In the genomic region with DNA sequence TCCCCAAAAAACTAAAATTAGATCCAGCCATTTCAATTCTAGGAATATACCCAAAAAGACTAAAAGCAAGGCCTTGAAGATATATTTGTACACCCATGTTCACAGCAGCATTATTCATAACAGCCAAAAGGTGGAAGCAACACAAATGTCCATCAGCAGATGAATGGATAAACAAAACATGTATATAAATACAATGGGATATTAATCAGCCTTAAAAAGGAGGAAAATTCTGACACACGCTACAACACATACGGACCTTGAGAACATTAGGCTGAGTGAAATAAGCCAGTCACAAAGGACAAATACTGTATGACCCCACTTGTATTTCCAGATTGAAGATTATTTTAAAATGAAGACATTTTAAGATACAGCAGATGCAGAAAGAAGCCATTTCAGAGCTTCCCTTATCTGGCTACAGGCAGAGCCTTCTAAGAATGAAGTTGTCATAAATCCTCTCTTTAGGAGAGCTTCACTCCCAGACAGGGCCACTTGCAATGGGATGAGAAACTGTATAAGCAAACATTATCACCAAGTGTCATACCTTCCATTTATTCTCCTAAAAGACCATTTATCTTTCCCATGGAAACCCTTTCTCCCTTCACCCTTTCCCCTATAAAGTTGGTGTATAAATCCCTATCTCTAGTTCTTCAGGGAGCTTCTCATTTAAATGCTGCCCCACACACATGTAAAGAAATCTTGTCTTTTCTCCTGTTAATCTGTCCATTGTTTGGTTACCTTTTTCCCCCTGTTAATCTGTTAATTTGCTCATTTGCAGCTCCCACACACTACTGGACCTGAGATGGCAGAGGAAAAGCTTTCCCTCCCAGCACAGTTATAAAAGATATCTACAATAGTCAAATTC, we compare ENCODE assay signal across 1 cellular context.
TF ChIP-seq lines count a peak whose summit lies in the region.

No MANE protein-coding gene starts in this region.

TF ChIP-seq in K562, 482 proteins besides CTCF, POLR2A, EP300 and RAD21 (continues in another document):
- TF ChIP-seq RBM14 (IDR thresholded peaks at IDR 0.05; ENCODE audit: borderline replicate concordance, insufficient read depth, low read depth, low read length), result no peak
- TF ChIP-seq CEBPG (CRISPR knock-in tag; IDR thresholded peaks at IDR 0.05), result 0 out of 2 replicates have a peak, but pooled peaks have one; percentile 38
- no peak for TF ChIP-seq CEBPG (tag; conservative IDR thresholded peaks at IDR 0.05 in 1 of 2, IDR thresholded peaks at IDR 0.05 in 1 of 2)
- TF ChIP-seq, protein P1, sequence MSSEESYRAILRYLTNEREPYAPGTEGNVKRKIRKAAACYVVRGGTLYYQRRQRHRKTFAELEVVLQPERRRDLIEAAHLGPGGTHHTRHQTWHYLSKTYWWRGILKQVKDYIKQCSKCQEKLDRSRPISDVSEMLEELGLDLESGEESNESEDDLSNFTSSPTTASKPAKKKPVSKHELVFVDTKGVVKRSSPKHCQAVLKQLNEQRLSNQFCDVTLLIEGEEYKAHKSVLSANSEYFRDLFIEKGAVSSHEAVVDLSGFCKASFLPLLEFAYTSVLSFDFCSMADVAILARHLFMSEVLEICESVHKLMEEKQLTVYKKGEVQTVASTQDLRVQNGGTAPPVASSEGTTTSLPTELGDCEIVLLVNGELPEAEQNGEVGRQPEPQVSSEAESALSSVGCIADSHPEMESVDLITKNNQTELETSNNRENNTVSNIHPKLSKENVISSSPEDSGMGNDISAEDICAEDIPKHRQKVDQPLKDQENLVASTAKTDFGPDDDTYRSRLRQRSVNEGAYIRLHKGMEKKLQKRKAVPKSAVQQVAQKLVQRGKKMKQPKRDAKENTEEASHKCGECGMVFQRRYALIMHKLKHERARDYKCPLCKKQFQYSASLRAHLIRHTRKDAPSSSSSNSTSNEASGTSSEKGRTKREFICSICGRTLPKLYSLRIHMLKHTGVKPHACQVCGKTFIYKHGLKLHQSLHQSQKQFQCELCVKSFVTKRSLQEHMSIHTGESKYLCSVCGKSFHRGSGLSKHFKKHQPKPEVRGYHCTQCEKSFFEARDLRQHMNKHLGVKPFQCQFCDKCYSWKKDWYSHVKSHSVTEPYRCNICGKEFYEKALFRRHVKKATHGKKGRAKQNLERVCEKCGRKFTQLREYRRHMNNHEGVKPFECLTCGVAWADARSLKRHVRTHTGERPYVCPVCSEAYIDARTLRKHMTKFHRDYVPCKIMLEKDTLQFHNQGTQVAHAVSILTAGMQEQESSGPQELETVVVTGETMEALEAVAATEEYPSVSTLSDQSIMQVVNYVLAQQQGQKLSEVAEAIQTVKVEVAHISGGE (CRISPR knock-in tag; IDR thresholded peaks at IDR 0.05), result no peak
- no peak for TF ChIP-seq HMG20B (CRISPR knock-in tag; IDR thresholded peaks at IDR 0.05)
- TF ChIP-seq, protein P2, sequence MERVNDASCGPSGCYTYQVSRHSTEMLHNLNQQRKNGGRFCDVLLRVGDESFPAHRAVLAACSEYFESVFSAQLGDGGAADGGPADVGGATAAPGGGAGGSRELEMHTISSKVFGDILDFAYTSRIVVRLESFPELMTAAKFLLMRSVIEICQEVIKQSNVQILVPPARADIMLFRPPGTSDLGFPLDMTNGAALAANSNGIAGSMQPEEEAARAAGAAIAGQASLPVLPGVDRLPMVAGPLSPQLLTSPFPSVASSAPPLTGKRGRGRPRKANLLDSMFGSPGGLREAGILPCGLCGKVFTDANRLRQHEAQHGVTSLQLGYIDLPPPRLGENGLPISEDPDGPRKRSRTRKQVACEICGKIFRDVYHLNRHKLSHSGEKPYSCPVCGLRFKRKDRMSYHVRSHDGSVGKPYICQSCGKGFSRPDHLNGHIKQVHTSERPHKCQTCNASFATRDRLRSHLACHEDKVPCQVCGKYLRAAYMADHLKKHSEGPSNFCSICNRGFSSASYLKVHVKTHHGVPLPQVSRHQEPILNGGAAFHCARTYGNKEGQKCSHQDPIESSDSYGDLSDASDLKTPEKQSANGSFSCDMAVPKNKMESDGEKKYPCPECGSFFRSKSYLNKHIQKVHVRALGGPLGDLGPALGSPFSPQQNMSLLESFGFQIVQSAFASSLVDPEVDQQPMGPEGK (CRISPR knock-in tag; IDR thresholded peaks at IDR 0.05; ENCODE audit: borderline replicate concordance), result no peak
- TF ChIP-seq RHOXF2B (CRISPR knock-in tag; conservative IDR thresholded peaks at IDR 0.05), result no peak
- TF ChIP-seq KLF16 (IDR thresholded peaks at IDR 0.05), result no peak
- no peak for TF ChIP-seq ILK (tag; IDR thresholded peaks at IDR 0.05; ENCODE audit: borderline replicate concordance, low read depth)
- TF ChIP-seq EGR1 (conservative IDR thresholded peaks at IDR 0.05), result no peak
- TF ChIP-seq TGIF2 (CRISPR knock-in tag; IDR thresholded peaks at IDR 0.05), result peak; percentile 83
- TF ChIP-seq CAMTA2 (CRISPR knock-in tag; conservative IDR thresholded peaks at IDR 0.05), result no peak
- TF ChIP-seq ARNT (IDR thresholded peaks at IDR 0.05), result no peak
- no peak for TF ChIP-seq CREB1 (IDR thresholded peaks at IDR 0.05)
- TF ChIP-seq CREB1 (CRISPR knock-in tag; IDR thresholded peaks at IDR 0.05), result no peak
- TF ChIP-seq ZNF551 (CRISPR knock-in tag; IDR thresholded peaks at IDR 0.05), result no peak
- no peak for TF ChIP-seq ZNF239 (CRISPR knock-in tag; IDR thresholded peaks at IDR 0.05)
- TF ChIP-seq, protein P3, sequence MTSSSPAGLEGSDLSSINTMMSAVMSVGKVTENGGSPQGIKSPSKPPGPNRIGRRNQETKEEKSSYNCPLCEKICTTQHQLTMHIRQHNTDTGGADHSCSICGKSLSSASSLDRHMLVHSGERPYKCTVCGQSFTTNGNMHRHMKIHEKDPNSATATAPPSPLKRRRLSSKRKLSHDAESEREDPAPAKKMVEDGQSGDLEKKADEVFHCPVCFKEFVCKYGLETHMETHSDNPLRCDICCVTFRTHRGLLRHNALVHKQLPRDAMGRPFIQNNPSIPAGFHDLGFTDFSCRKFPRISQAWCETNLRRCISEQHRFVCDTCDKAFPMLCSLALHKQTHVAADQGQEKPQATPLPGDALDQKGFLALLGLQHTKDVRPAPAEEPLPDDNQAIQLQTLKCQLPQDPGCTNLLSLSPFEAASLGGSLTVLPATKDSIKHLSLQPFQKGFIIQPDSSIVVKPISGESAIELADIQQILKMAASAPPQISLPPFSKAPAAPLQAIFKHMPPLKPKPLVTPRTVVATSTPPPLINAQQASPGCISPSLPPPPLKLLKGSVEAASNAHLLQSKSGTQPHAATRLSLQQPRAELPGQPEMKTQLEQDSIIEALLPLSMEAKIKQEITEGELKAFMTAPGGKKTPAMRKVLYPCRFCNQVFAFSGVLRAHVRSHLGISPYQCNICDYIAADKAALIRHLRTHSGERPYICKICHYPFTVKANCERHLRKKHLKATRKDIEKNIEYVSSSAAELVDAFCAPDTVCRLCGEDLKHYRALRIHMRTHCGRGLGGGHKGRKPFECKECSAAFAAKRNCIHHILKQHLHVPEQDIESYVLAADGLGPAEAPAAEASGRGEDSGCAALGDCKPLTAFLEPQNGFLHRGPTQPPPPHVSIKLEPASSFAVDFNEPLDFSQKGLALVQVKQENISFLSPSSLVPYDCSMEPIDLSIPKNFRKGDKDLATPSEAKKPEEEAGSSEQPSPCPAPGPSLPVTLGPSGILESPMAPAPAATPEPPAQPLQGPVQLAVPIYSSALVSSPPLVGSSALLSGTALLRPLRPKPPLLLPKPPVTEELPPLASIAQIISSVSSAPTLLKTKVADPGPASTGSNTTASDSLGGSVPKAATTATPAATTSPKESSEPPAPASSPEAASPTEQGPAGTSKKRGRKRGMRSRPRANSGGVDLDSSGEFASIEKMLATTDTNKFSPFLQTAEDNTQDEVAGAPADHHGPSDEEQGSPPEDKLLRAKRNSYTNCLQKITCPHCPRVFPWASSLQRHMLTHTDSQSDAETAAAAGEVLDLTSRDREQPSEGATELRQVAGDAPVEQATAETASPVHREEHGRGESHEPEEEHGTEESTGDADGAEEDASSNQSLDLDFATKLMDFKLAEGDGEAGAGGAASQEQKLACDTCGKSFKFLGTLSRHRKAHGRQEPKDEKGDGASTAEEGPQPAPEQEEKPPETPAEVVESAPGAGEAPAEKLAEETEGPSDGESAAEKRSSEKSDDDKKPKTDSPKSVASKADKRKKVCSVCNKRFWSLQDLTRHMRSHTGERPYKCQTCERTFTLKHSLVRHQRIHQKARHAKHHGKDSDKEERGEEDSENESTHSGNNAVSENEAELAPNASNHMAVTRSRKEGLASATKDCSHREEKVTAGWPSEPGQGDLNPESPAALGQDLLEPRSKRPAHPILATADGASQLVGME (CRISPR knock-in tag; IDR thresholded peaks at IDR 0.05), result no peak
- no peak for TF ChIP-seq HLTF (IDR thresholded peaks at IDR 0.05)
- TF ChIP-seq, protein P4, sequence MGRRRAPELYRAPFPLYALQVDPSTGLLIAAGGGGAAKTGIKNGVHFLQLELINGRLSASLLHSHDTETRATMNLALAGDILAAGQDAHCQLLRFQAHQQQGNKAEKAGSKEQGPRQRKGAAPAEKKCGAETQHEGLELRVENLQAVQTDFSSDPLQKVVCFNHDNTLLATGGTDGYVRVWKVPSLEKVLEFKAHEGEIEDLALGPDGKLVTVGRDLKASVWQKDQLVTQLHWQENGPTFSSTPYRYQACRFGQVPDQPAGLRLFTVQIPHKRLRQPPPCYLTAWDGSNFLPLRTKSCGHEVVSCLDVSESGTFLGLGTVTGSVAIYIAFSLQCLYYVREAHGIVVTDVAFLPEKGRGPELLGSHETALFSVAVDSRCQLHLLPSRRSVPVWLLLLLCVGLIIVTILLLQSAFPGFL (CRISPR knock-in tag; IDR thresholded peaks at IDR 0.05), result peak; percentile 84; the same call in 1 of the 2 replicates
- no peak for TF ChIP-seq GABPB1 (CRISPR knock-in tag; IDR thresholded peaks at IDR 0.05)
- no peak for TF ChIP-seq TBP (optimal IDR thresholded peaks at IDR 0.05; ENCODE audit: low read depth, low read length)
- no peak for TF ChIP-seq ZNF217 (CRISPR knock-in tag; IDR thresholded peaks at IDR 0.05)
- TF ChIP-seq RBM34 (IDR thresholded peaks at IDR 0.05; ENCODE audit: borderline replicate concordance, insufficient read depth, low read length), result peak; percentile 86; the same call in 1 of the 2 replicates
- TF ChIP-seq, protein P5, sequence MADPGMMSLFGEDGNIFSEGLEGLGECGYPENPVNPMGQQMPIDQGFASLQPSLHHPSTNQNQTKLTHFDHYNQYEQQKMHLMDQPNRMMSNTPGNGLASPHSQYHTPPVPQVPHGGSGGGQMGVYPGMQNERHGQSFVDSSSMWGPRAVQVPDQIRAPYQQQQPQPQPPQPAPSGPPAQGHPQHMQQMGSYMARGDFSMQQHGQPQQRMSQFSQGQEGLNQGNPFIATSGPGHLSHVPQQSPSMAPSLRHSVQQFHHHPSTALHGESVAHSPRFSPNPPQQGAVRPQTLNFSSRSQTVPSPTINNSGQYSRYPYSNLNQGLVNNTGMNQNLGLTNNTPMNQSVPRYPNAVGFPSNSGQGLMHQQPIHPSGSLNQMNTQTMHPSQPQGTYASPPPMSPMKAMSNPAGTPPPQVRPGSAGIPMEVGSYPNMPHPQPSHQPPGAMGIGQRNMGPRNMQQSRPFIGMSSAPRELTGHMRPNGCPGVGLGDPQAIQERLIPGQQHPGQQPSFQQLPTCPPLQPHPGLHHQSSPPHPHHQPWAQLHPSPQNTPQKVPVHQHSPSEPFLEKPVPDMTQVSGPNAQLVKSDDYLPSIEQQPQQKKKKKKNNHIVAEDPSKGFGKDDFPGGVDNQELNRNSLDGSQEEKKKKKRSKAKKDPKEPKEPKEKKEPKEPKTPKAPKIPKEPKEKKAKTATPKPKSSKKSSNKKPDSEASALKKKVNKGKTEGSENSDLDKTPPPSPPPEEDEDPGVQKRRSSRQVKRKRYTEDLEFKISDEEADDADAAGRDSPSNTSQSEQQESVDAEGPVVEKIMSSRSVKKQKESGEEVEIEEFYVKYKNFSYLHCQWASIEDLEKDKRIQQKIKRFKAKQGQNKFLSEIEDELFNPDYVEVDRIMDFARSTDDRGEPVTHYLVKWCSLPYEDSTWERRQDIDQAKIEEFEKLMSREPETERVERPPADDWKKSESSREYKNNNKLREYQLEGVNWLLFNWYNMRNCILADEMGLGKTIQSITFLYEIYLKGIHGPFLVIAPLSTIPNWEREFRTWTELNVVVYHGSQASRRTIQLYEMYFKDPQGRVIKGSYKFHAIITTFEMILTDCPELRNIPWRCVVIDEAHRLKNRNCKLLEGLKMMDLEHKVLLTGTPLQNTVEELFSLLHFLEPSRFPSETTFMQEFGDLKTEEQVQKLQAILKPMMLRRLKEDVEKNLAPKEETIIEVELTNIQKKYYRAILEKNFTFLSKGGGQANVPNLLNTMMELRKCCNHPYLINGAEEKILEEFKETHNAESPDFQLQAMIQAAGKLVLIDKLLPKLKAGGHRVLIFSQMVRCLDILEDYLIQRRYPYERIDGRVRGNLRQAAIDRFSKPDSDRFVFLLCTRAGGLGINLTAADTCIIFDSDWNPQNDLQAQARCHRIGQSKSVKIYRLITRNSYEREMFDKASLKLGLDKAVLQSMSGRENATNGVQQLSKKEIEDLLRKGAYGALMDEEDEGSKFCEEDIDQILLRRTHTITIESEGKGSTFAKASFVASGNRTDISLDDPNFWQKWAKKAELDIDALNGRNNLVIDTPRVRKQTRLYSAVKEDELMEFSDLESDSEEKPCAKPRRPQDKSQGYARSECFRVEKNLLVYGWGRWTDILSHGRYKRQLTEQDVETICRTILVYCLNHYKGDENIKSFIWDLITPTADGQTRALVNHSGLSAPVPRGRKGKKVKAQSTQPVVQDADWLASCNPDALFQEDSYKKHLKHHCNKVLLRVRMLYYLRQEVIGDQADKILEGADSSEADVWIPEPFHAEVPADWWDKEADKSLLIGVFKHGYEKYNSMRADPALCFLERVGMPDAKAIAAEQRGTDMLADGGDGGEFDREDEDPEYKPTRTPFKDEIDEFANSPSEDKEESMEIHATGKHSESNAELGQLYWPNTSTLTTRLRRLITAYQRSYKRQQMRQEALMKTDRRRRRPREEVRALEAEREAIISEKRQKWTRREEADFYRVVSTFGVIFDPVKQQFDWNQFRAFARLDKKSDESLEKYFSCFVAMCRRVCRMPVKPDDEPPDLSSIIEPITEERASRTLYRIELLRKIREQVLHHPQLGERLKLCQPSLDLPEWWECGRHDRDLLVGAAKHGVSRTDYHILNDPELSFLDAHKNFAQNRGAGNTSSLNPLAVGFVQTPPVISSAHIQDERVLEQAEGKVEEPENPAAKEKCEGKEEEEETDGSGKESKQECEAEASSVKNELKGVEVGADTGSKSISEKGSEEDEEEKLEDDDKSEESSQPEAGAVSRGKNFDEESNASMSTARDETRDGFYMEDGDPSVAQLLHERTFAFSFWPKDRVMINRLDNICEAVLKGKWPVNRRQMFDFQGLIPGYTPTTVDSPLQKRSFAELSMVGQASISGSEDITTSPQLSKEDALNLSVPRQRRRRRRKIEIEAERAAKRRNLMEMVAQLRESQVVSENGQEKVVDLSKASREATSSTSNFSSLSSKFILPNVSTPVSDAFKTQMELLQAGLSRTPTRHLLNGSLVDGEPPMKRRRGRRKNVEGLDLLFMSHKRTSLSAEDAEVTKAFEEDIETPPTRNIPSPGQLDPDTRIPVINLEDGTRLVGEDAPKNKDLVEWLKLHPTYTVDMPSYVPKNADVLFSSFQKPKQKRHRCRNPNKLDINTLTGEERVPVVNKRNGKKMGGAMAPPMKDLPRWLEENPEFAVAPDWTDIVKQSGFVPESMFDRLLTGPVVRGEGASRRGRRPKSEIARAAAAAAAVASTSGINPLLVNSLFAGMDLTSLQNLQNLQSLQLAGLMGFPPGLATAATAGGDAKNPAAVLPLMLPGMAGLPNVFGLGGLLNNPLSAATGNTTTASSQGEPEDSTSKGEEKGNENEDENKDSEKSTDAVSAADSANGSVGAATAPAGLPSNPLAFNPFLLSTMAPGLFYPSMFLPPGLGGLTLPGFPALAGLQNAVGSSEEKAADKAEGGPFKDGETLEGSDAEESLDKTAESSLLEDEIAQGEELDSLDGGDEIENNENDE (IDR thresholded peaks at IDR 0.05; ENCODE audit: low read depth, low read length), result no peak
- no peak for TF ChIP-seq DDX20 (tag; IDR thresholded peaks at IDR 0.05; ENCODE audit: low read depth)
- TF ChIP-seq SRSF3 (IDR thresholded peaks at IDR 0.05; ENCODE audit: insufficient read depth, low read length), result no peak
- TF ChIP-seq ZNF354B (CRISPR knock-in tag; IDR thresholded peaks at IDR 0.05), result no peak
- no peak for TF ChIP-seq ZNF197 (CRISPR knock-in tag; IDR thresholded peaks at IDR 0.05; ENCODE audit: low read depth)
- TF ChIP-seq RBM39 (optimal IDR thresholded peaks at IDR 0.05; ENCODE audit: low read depth, low read length), result no peak
- no peak for TF ChIP-seq ZNF282 (CRISPR knock-in tag; IDR thresholded peaks at IDR 0.05)
